8 cellular contexts compared by ENCODE assay signal in the genomic region with DNA sequence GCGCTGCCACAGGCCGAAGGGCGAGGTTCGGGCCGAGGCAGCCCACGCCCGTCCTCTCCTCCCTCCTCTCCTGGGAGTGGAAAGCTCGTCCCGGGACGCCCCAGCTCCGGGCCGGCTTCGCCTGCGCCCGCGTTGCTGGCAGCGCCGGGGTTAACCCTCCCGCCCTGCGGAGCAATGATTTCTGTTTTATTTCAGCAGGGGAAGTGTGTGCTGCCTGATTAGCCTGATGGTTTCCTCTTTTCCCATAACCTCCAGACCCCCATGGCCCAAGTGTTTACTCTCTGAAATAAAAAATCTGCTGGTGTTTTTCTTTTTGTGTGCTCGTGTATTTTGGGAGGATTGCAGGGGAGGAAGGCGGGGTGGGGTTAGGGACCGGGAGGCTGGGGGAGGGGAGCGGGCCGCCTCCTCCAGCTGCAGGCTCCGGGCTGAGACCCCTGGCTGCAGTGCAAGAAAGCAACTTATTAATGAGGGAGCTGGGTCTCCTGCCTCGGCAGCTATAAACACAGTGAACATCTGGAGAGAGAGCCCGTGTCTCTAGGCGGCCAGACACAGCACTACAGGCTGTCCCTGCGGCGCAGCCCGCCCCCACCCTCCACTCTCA. TPM values are rescaled to one million over a fixed set of nuclear protein-coding genes. Genes with fewer than 3 reads are reported as not detected.
A peak's percentile ranks its signal among the peaks of the same experiment; 100 is the strongest.
DNase-seq lines count a peak whose midpoint lies in the region; ATAC-seq and TF ChIP-seq lines count a peak whose summit lies in the region.

No MANE protein-coding gene starts in this region.

- CTCF ChIA-PET in activated CD8-positive, alpha-beta memory T cell treated with anti-CD3 and anti-CD28 coated beads, Interleukin-2, amount 10 ng/mL, durations not matched to agents 7 days and 5 days (lab: Charles Lee), result interaction anchor here (0.7 to 3.5 kb wide), 5 partner anchors 23 to 258 kb away, joined by 3 to 20 read pairs (median 4); no protein-coding TSS in a partner anchor

- peaks cover 55 to 57% of the 10 kb centered on the region in 2 experiments for H3K4me1 ChIP-seq in neutrophil (ENCODE audit: control insufficient read depth in 1 of 2, insufficient read depth in 1 of 2, low read depth in 1 of 2, low read length in 1 of 2)

- H3K27me3 Mint-ChIP-seq in activated CD8-positive, alpha-beta memory T cell treated with anti-CD3 and anti-CD28 coated beads, Interleukin-2, amount 10 ng/mL, durations not matched to agents 7 days and 5 days, result no peaks in the 10 kb centered on the region
- no peaks in the 10 kb centered on the region for H3K27me3 Mint-ChIP-seq in activated T-cell treated with anti-CD3 and anti-CD28 coated beads, Interleukin-2, amount 50 U/mL, for 72 hours (ENCODE audit: low read depth)

- peaks cover 2% of the 10 kb centered on the region for H3K36me3 Mint-ChIP-seq in activated CD8-positive, alpha-beta memory T cell treated with anti-CD3 and anti-CD28 coated beads, Interleukin-2, amount 10 ng/mL, durations not matched to agents 7 days and 5 days
- no peaks in the 10 kb centered on the region for H3K36me3 Mint-ChIP-seq in activated T-cell treated with anti-CD3 and anti-CD28 coated beads, Interleukin-2, amount 50 U/mL, for 72 hours (ENCODE audit: insufficient read depth in 2 of 2)

- no peaks in the 10 kb centered on the region for H3K36me3 ChIP-seq in neutrophil

- no peaks in the 10 kb centered on the region for H3K9me3 Mint-ChIP-seq in activated CD8-positive, alpha-beta memory T cell treated with anti-CD3 and anti-CD28 coated beads, Interleukin-2, amount 10 ng/mL, durations not matched to agents 7 days and 5 days (ENCODE audit: low read depth)
- H3K9me3 Mint-ChIP-seq in activated T-cell treated with anti-CD3 and anti-CD28 coated beads, Interleukin-2, amount 50 U/mL, for 72 hours, result no peaks in the 10 kb centered on the region

- peak overlapping the region; percentile 83 for H3K27ac Mint-ChIP-seq in activated CD8-positive, alpha-beta memory T cell treated with anti-CD3 and anti-CD28 coated beads, Interleukin-2, amount 10 ng/mL, durations not matched to agents 7 days and 5 days
- peak overlapping the region; percentile 96 for H3K27ac Mint-ChIP-seq in activated T-cell treated with anti-CD3 and anti-CD28 coated beads, Interleukin-2, amount 50 U/mL, for 72 hours

- TF ChIP-seq CTCF in neutrophil (IDR thresholded peaks at IDR 0.05), result no peak

- no peaks in the 10 kb centered on the region for H3K9me3 ChIP-seq in neutrophil

- H3K4me1 Mint-ChIP-seq in activated CD8-positive, alpha-beta memory T cell treated with anti-CD3 and anti-CD28 coated beads, Interleukin-2, amount 10 ng/mL, durations not matched to agents 7 days and 5 days, result peaks cover 79% of the 10 kb centered on the region
- peaks cover 95% of the 10 kb centered on the region for H3K4me1 Mint-ChIP-seq in activated T-cell treated with anti-CD3 and anti-CD28 coated beads, Interleukin-2, amount 50 U/mL, for 72 hours (ENCODE audit: low read depth)

- DNase-seq in activated CD8-positive, alpha-beta memory T cell treated with anti-CD3 and anti-CD28 coated beads, Interleukin-2, amount 10 ng/mL, durations not matched to agents 7 days and 5 days, result no peak
- no peak for DNase-seq in activated CD8-positive, alpha-beta memory T cell treated with anti-CD3 and anti-CD28 coated beads, Interleukin-2, amount 50 U/mL, for 4 hours
- DNase-seq in activated T-cell treated with anti-CD3 and anti-CD28 coated beads, Interleukin-2, amount 50 U/mL, for 72 hours, result peak in 1 of 2 donors; percentile 44
- DNase-seq in glomerular endothelial cell (ENCODE audit: extremely low read depth, low read depth, low spot score), result peak; percentile 83
- no peak for DNase-seq in activated CD4-positive, CD25-positive, alpha-beta regulatory T cell (lab: John Stamatoyannopoulos, UW)
- DNase-seq in NCI-H1092 (lab: John Stamatoyannopoulos, UW), result no peak
- DNase-seq in H4 (ENCODE audit: low spot score), result no peak

- peak overlapping the region; percentile 67 for H3K4me3 Mint-ChIP-seq in activated CD8-positive, alpha-beta memory T cell treated with anti-CD3 and anti-CD28 coated beads, Interleukin-2, amount 10 ng/mL, durations not matched to agents 7 days and 5 days
- H3K4me3 Mint-ChIP-seq in activated T-cell treated with anti-CD3 and anti-CD28 coated beads, Interleukin-2, amount 50 U/mL, for 72 hours, result peak overlapping the region; percentile 91 to 92

- peak overlapping the region; percentile 47 for H3K27ac ChIP-seq in neutrophil

- H3K27me3 ChIP-seq in neutrophil, result no peaks in the 10 kb centered on the region

- H3K4me3 ChIP-seq in neutrophil (ENCODE audit: low read depth in 1 of 2, low read length in 1 of 2), result peak overlapping the region; percentile 69 to 71

- ATAC-seq in activated CD8-positive, alpha-beta memory T cell treated with anti-CD3 and anti-CD28 coated beads, Interleukin-2, amount 10 ng/mL, durations not matched to agents 7 days and 5 days, result peak; percentile 24
- ATAC-seq in activated T-cell treated with anti-CD3 and anti-CD28 coated beads, Interleukin-2, amount 50 U/mL, for 72 hours (replicated peaks in 1 of 2), result no peak

RNA-seq across cellular contexts. Expression of a gene that starts 38.6 kb away (rescaled TPM):
- 100 to 1,000 TPM; 408 to 671 TPM for total RNA-seq in activated CD8-positive, alpha-beta memory T cell treated with anti-CD3 and anti-CD28 coated beads, Interleukin-2, amount 10 ng/mL, durations not matched to agents 7 days and 5 days
- 100 to 1,000 TPM; 713 to 736 TPM for total RNA-seq in activated T-cell treated with anti-CD3 and anti-CD28 coated beads, Interleukin-2, amount 50 U/mL, for 72 hours
- total RNA-seq in glomerular endothelial cell, result 107 and 169 TPM in 2 replicates
- 23.2 and 27.7 TPM in 2 replicates for total RNA-seq in H4 (2014; rRNA removed; shearing (Covaris generic))
